In the genomic region with DNA sequence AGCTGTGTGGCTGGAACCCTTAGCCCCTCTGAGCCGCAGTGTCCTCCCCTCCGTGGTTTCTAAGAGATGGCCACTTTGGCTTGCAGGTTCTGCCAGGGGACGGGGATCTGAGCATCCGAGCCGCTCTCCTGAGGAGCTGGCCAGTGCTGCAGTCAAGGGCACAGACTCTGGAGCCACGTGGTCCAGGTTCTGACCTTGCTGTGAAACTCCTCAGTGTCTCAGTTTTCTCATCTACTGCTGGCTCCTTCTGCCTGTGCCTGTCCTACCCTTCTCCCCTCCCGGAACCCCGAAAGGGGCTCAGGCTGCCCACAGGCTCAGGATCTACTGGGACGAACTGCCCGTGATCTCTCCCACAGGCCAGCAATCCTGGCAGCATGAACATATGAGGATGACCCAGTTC, we compare ENCODE assay signal across 26 cellular contexts.
A peak's percentile ranks its signal among the peaks of the same experiment; 100 is the strongest.
DNase-seq lines count a peak whose midpoint lies in the region; ATAC-seq and TF ChIP-seq lines count a peak whose summit lies in the region.
"Had no signal": no experiment of that assay in that cellular context is flagged by ENCODE, and none has a peak within 500 bp of the region (broad histone marks: within the 10 kb centered on the region; RNA-seq: fewer than 3 reads in every experiment).

No MANE protein-coding gene starts in this region.

- H4K20me1 ChIP-seq in osteoblast (ENCODE audit: insufficient read depth, low read length) = no peaks in the 10 kb centered on the region
- H4K20me1 ChIP-seq: BLaER1 had no signal

- TF ChIP-seq POLR2A in adrenal gland (IDR thresholded peaks at IDR 0.05) (no peak), esophagus muscularis mucosa (IDR thresholded peaks at IDR 0.05; ENCODE audit: low read depth) (no peak)

- no peak for DNase-seq in WTC11 (ENCODE audit: low spot score)
- peak in 4 of 7 donors; percentile 52 to 76 (median 68) for DNase-seq in adrenal gland
- no peak for DNase-seq in neural crest cell (ENCODE audit: low read depth, low spot score)
- DNase-seq in osteoblast (ENCODE audit: insufficient read length, low spot score, missing footprints) = peak; percentile 85
- no peak for DNase-seq in activated CD4-positive, alpha-beta memory T cell treated with anti-CD3 and anti-CD28 coated beads, Interleukin-2, amount 10 ng/mL, durations not matched to agents 7 days and 5 days
- DNase-seq in esophagus muscularis mucosa (ENCODE audit: extremely low spot score) = no peak
- DNase-seq: 8988T; ACHN; BE2C; C1 segment of cervical spinal cord; CD4-positive, CD25-positive, alpha-beta regulatory T cell; CD8-positive, alpha-beta memory T cell; COR-L47; DMS 273 treated with DMSO at 0.1 percent for 48 hours; DMS153; DMS53; DMS79; DND-41; EL; GDM1 had no signal

- H3K27ac Mint-ChIP-seq in WTC11 (peak overlapping the region; percentile 9; the same call in 1 of the 2 replicates), neural crest cell (ENCODE audit: unreplicated experiment) (peak overlapping the region; percentile 57)
- H3K27ac Mint-ChIP-seq in activated CD4-positive, alpha-beta memory T cell treated with anti-CD3 and anti-CD28 coated beads, Interleukin-2, amount 10 ng/mL, durations not matched to agents 7 days and 5 days = no peak overlapping the region
- H3K27ac Mint-ChIP-seq: CD4-positive, alpha-beta memory T cell; CD4-positive, CD25-positive, alpha-beta regulatory T cell; CD8-positive, alpha-beta memory T cell had no signal

- no peak overlapping the region for H2AFZ ChIP-seq in osteoblast (ENCODE audit: low read length)

- H3K4me2 ChIP-seq in osteoblast (ENCODE audit: insufficient read depth, low read length) = no peak overlapping the region
- H3K4me2 ChIP-seq: BLaER1 had no signal

- H3K4me1 ChIP-seq in adrenal gland (replicated peaks in 1 of 2) (peaks cover 0 to 17% of the 10 kb centered on the region in 2 donors), osteoblast (ENCODE audit: insufficient read depth, low read length) (no peaks in the 10 kb centered on the region), esophagus muscularis mucosa (no peaks in the 10 kb centered on the region)

- H3K36me3 ChIP-seq in adrenal gland (replicated peaks in 1 of 2) (no peaks in the 10 kb centered on the region), osteoblast (ENCODE audit: insufficient read depth, low read length) (no peaks in the 10 kb centered on the region), esophagus muscularis mucosa (peaks cover 0 to 30% (median 7%) of the 10 kb centered on the region in 4 donors)
- H3K36me3 ChIP-seq: BE2C, BLaER1 had no signal

- TF ChIP-seq CTCF in WTC11 (IDR thresholded peaks at IDR 0.05) (no peak), adrenal gland (IDR thresholded peaks at IDR 0.05) (no peak), neural crest cell (conservative IDR thresholded peaks at IDR 0.05) (no peak), osteoblast (IDR thresholded peaks at IDR 0.05; ENCODE audit: extremely low read depth, low read depth, low read length) (no peak), esophagus muscularis mucosa (IDR thresholded peaks at IDR 0.05) (no peak)

- H3K9me3 ChIP-seq in adrenal gland (replicated peaks in 1 of 3) = no peaks in the 10 kb centered on the region
- H3K9me3 ChIP-seq in osteoblast (ENCODE audit: low read depth, low read length) = no peaks in the 10 kb centered on the region
- H3K9me3 ChIP-seq in esophagus muscularis mucosa = no peaks in the 10 kb centered on the region
- H3K9me3 ChIP-seq: BE2C, BLaER1 had no signal

- POLR2A ChIA-PET in WTC11 (lab: Charles Lee) = no interaction called here
- POLR2A ChIA-PET in activated CD4-positive, alpha-beta memory T cell treated with anti-CD3 and anti-CD28 coated beads, Interleukin-2, amount 10 ng/mL, durations not matched to agents 7 days and 5 days (lab: Charles Lee) = no interaction called here

- H3K79me2 ChIP-seq in osteoblast (ENCODE audit: insufficient read depth, low read length) = no peaks in the 10 kb centered on the region

- no peaks in the 10 kb centered on the region for H3K27me3 ChIP-seq in adrenal gland
- H3K27me3 ChIP-seq in osteoblast (ENCODE audit: insufficient read depth, low read length) = peaks cover 7% of the 10 kb centered on the region
- no peaks in the 10 kb centered on the region for H3K27me3 ChIP-seq in esophagus muscularis mucosa
- H3K27me3 ChIP-seq: BE2C, BLaER1 had no signal

- no peaks in the 10 kb centered on the region for H3K4me1 Mint-ChIP-seq in WTC11
- H3K4me1 Mint-ChIP-seq in neural crest cell = no peaks in the 10 kb centered on the region
- peaks cover 14% of the 10 kb centered on the region for H3K4me1 Mint-ChIP-seq in activated CD4-positive, alpha-beta memory T cell treated with anti-CD3 and anti-CD28 coated beads, Interleukin-2, amount 10 ng/mL, durations not matched to agents 7 days and 5 days

- WGBS in adrenal gland, 4 donors = 49 to 58% (median 58%) methylated on average over 10 of the region's 10 CpGs; no CpG with 5 or more reads in 1 of the 4 donors
- WGBS in esophagus muscularis mucosa = 72% methylated on average over 9 of the region's 10 CpGs

- H3K9me3 Mint-ChIP-seq in WTC11 = no peaks in the 10 kb centered on the region
- no peaks in the 10 kb centered on the region for H3K9me3 Mint-ChIP-seq in neural crest cell
- no peaks in the 10 kb centered on the region for H3K9me3 Mint-ChIP-seq in activated CD4-positive, alpha-beta memory T cell treated with anti-CD3 and anti-CD28 coated beads, Interleukin-2, amount 10 ng/mL, durations not matched to agents 7 days and 5 days
- H3K9me3 Mint-ChIP-seq: CD14-positive monocyte; CD4-positive, alpha-beta memory T cell; CD4-positive, CD25-positive, alpha-beta regulatory T cell; CD8-positive, alpha-beta memory T cell had no signal

- ATAC-seq in WTC11 = no peak
- no peak for ATAC-seq in HG03045 (IDR thresholded peaks at IDR 0.05; ENCODE audit: unreplicated experiment)
- ATAC-seq in HG02571 (IDR thresholded peaks at IDR 0.05; ENCODE audit: unreplicated experiment) = no peak
- ATAC-seq: GM12878 had no signal

- CTCF ChIA-PET in WTC11 (lab: Charles Lee) = interaction anchor here (0.6 to 4.4 kb wide), 4 partner anchors 11 to 24 kb away, joined by 3 to 20 read pairs (median 3); no protein-coding TSS in a partner anchor
- CTCF ChIA-PET in activated CD4-positive, alpha-beta memory T cell treated with anti-CD3 and anti-CD28 coated beads, Interleukin-2, amount 10 ng/mL, durations not matched to agents 7 days and 5 days (lab: Charles Lee) = no interaction called here

- H3K36me3 Mint-ChIP-seq in WTC11 = no peaks in the 10 kb centered on the region
- no peaks in the 10 kb centered on the region for H3K36me3 Mint-ChIP-seq in neural crest cell (ENCODE audit: low read depth)
- no peaks in the 10 kb centered on the region for H3K36me3 Mint-ChIP-seq in activated CD4-positive, alpha-beta memory T cell treated with anti-CD3 and anti-CD28 coated beads, Interleukin-2, amount 10 ng/mL, durations not matched to agents 7 days and 5 days (ENCODE audit: low read depth)
- H3K36me3 Mint-ChIP-seq: CD14-positive monocyte; CD4-positive, alpha-beta memory T cell; CD4-positive, CD25-positive, alpha-beta regulatory T cell; CD8-positive, alpha-beta memory T cell had no signal

- H3K4me3 Mint-ChIP-seq in WTC11 (no peak overlapping the region), neural crest cell (no peak overlapping the region)
- H3K4me3 Mint-ChIP-seq in activated CD4-positive, alpha-beta memory T cell treated with anti-CD3 and anti-CD28 coated beads, Interleukin-2, amount 10 ng/mL, durations not matched to agents 7 days and 5 days = no peak overlapping the region
- H3K4me3 Mint-ChIP-seq: CD14-positive monocyte; CD4-positive, alpha-beta memory T cell; CD4-positive, CD25-positive, alpha-beta regulatory T cell; CD8-positive, alpha-beta memory T cell had no signal

- H3K27ac ChIP-seq in adrenal gland (no peak overlapping the region), osteoblast (ENCODE audit: low read depth, low read length) (no peak overlapping the region), esophagus muscularis mucosa (replicated peaks in 1 of 4) (no peak overlapping the region)
- H3K27ac ChIP-seq: BLaER1 had no signal

- no peaks in the 10 kb centered on the region; the same call in 1 of the 2 replicates for H3K27me3 Mint-ChIP-seq in WTC11 (ENCODE audit: low read depth)
- H3K27me3 Mint-ChIP-seq in neural crest cell (ENCODE audit: low read depth) = peaks cover 2% of the 10 kb centered on the region
- peaks cover 8% of the 10 kb centered on the region for H3K27me3 Mint-ChIP-seq in activated CD4-positive, alpha-beta memory T cell treated with anti-CD3 and anti-CD28 coated beads, Interleukin-2, amount 10 ng/mL, durations not matched to agents 7 days and 5 days

- H3K4me3 ChIP-seq in adrenal gland (no peak overlapping the region), osteoblast (ENCODE audit: insufficient read depth, low read length) (no peak overlapping the region), esophagus muscularis mucosa (no peak overlapping the region)
- H3K4me3 ChIP-seq: BLaER1, GM12878 had no signal

- intact Hi-C loops in adrenal gland (cut with DNase I) (no loop called here), esophagus muscularis mucosa (cut with DNase I) (no loop called here)

- TF ChIP-seq EP300 in esophagus muscularis mucosa (IDR thresholded peaks at IDR 0.05) = no peak

TF ChIP-seq in WTC11, 78 proteins besides CTCF, POLR2A, EP300 and RAD21 (continues in another document):
- TF ChIP-seq, protein P1, sequence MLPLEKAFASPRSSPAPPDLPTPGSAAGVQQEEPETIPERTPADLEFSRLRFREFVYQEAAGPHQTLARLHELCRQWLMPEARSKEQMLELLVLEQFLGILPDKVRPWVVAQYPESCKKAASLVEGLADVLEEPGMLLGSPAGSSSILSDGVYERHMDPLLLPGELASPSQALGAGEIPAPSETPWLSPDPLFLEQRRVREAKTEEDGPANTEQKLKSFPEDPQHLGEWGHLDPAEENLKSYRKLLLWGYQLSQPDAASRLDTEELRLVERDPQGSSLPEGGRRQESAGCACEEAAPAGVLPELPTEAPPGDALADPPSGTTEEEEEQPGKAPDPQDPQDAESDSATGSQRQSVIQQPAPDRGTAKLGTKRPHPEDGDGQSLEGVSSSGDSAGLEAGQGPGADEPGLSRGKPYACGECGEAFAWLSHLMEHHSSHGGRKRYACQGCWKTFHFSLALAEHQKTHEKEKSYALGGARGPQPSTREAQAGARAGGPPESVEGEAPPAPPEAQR (CRISPR knock-in tag; IDR thresholded peaks at IDR 0.05) = no peak
- TF ChIP-seq ELF4 (CRISPR knock-in tag; IDR thresholded peaks at IDR 0.05; ENCODE audit: low read depth) (no peak), ATF1 (CRISPR knock-in tag; IDR thresholded peaks at IDR 0.05) (no peak), ZNF138 (CRISPR knock-in tag; conservative IDR thresholded peaks at IDR 0.05) (no peak)
- TF ChIP-seq, protein P2, sequence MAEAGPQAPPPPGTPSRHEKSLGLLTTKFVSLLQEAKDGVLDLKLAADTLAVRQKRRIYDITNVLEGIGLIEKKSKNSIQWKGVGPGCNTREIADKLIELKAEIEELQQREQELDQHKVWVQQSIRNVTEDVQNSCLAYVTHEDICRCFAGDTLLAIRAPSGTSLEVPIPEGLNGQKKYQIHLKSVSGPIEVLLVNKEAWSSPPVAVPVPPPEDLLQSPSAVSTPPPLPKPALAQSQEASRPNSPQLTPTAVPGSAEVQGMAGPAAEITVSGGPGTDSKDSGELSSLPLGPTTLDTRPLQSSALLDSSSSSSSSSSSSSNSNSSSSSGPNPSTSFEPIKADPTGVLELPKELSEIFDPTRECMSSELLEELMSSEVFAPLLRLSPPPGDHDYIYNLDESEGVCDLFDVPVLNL (CRISPR knock-in tag; IDR thresholded peaks at IDR 0.05; ENCODE audit: borderline replicate concordance, low read depth) = no peak

Comparison
In these comparisons a context has a peak if more than half of its experiments do, and no peak if none do; other contexts are left out.
1. DNase-seq: peak in adrenal gland (4 of 7) and osteoblast (single experiment); none in WTC11 (single experiment), neural crest cell (single experiment), activated CD4-positive, alpha-beta memory T cell treated with anti-CD3 and anti-CD28 coated beads, Interleukin-2, amount 10 ng/mL, durations not matched to agents 7 days and 5 days (single experiment) and esophagus muscularis mucosa (single experiment).